ENCODE assay signal across 22 cellular contexts in genomic region chr5:128276537-128277216, GRCh38.
DNase-seq lines count a peak whose midpoint lies in the region; ATAC-seq, FAIRE-seq and TF ChIP-seq lines count a peak whose summit lies in the region.
"Had no signal": no experiment of that assay in that cellular context is flagged by ENCODE, and none has a peak within 500 bp of the region (broad histone marks: within the 10 kb centered on the region; RNA-seq: fewer than 3 reads in every experiment).

No MANE protein-coding gene starts in this region.

- H3K27me3 ChIP-seq in PC-3 (ENCODE audit: low read length) (no peaks in the 10 kb centered on the region), bronchial epithelial cell (ENCODE audit: control insufficient read depth, insufficient read depth, low read length) (no peaks in the 10 kb centered on the region), heart right ventricle (no peaks in the 10 kb centered on the region)
- H3K27me3 ChIP-seq: ascending aorta; BLaER1 treated with 17β-estradiol and CSF1 and Interleukin-3, amounts not matched to agents 10 nM and 100 nM; gastroesophageal sphincter; neural progenitor cell; vagina had no signal

- intact Hi-C loops in PC-3 (cut with micrococcal nuclease) (no loop called here), heart right ventricle (cut with DNase I) (no loop called here)

- POLR2A ChIA-PET in PC-3 (lab: Charles Lee; ENCODE audit: unreplicated experiment), result no interaction called here
- POLR2A ChIA-PET in T-cell (lab: Charles Lee), result no interaction called here

- peaks cover 6% of the 10 kb centered on the region; the same call in 1 of the 2 replicates for H3K36me3 ChIP-seq in PC-3 (ENCODE audit: low read depth, low read length)
- no peaks in the 10 kb centered on the region for H3K36me3 ChIP-seq in bronchial epithelial cell (ENCODE audit: control insufficient read depth, insufficient read depth, low read length)
- peaks cover 0 to 18% (median 0%) of the 10 kb centered on the region in 9 donors for H3K36me3 ChIP-seq in heart right ventricle
- H3K36me3 ChIP-seq: ascending aorta; BLaER1 treated with 17β-estradiol and CSF1 and Interleukin-3, amounts not matched to agents 10 nM and 100 nM; gastroesophageal sphincter; vagina had no signal

- no peak overlapping the region for H3K27ac Mint-ChIP-seq in T-cell
- H3K27ac Mint-ChIP-seq: neural progenitor cell had no signal

- no peak for TF ChIP-seq CTCF in PC-3 (conservative IDR thresholded peaks at IDR 0.05; ENCODE audit: low read depth, low read length)
- no peak for TF ChIP-seq CTCF in bronchial epithelial cell (IDR thresholded peaks at IDR 0.05; ENCODE audit: insufficient read depth, low read length, severe bottlenecking)
- TF ChIP-seq CTCF in heart right ventricle (IDR thresholded peaks at IDR 0.05), result no peak

- H3K9me3 Mint-ChIP-seq in T-cell, result no peaks in the 10 kb centered on the region
- H3K9me3 Mint-ChIP-seq: neural progenitor cell had no signal

- H3K36me3 Mint-ChIP-seq in T-cell, result no peaks in the 10 kb centered on the region

- H3K27me3 Mint-ChIP-seq in T-cell, result no peaks in the 10 kb centered on the region

- peak; percentile 54 for ATAC-seq in PC-3
- ATAC-seq in T-cell (replicated peaks in 1 of 4), result no peak
- no peak for ATAC-seq in heart right ventricle
- ATAC-seq: gastroesophageal sphincter, left colon had no signal

- H3K9me3 ChIP-seq in PC-3 (ENCODE audit: low read length) (no peaks in the 10 kb centered on the region), heart right ventricle (peaks cover 0 to 5% (median 0%) of the 10 kb centered on the region in 11 donors)
- H3K9me3 ChIP-seq: ascending aorta; BLaER1 treated with 17β-estradiol and CSF1 and Interleukin-3, amounts not matched to agents 10 nM and 100 nM; gastroesophageal sphincter; vagina had no signal

- H3K4me3 Mint-ChIP-seq in T-cell, result no peak overlapping the region
- H3K4me3 Mint-ChIP-seq: neural progenitor cell had no signal

- DNase-seq in Daoy (ENCODE audit: low read depth), result peak; percentile 24
- peak; percentile 35 for DNase-seq in PC-3
- peak; percentile 31 for DNase-seq in bronchial epithelial cell (ENCODE audit: low read depth)
- peak; percentile 67 for DNase-seq in iris pigment epithelial cell (ENCODE audit: low read depth)
- DNase-seq in NCI-H2227 treated with DMSO at 0.1 percent for 48 hours (lab: John Stamatoyannopoulos, UW), result no peak
- DNase-seq in NCI-H1417 treated with DMSO at 0.1 percent for 48 hours (lab: John Stamatoyannopoulos, UW), result no peak
- no peak for DNase-seq in T-cell
- DNase-seq in heart right ventricle, result no peak
- DNase-seq: activated naive CD4-positive, alpha-beta T cell treated with Interleukin-2 at 50 U/mL for 16 hours; activated T-cell treated with anti-CD3 and anti-CD28 coated beads for 4 hours; GF-D8; left colon; NCI-H1930; NCI-H510A; SHP77; stimulated activated CD4-positive, alpha-beta T cell treated with anti-CD3 and anti-CD28 coated beads, Interleukin-12 subunit alpha, Interleukin-12 subunit beta, amount 100 ng/mL, for 4 hours had no signal

- no peak overlapping the region for H3K4me3 ChIP-seq in PC-3 (ENCODE audit: low read length)
- no peak overlapping the region for H3K4me3 ChIP-seq in bronchial epithelial cell (ENCODE audit: low read depth, low read length)
- H3K4me3 ChIP-seq in heart right ventricle, result no peak overlapping the region
- H3K4me3 ChIP-seq: ascending aorta; BLaER1 treated with 17β-estradiol and CSF1 and Interleukin-3, amounts not matched to agents 10 nM and 100 nM; gastroesophageal sphincter; neural progenitor cell; vagina had no signal

- no peaks in the 10 kb centered on the region for H3K79me2 ChIP-seq in PC-3 (ENCODE audit: low read length)

- no peak overlapping the region for H3K4me2 ChIP-seq in PC-3 (ENCODE audit: low read length)
- H3K4me2 ChIP-seq: BLaER1 treated with 17β-estradiol and CSF1 and Interleukin-3, amounts not matched to agents 10 nM and 100 nM; neural progenitor cell had no signal

- H4K20me1 ChIP-seq in PC-3 (ENCODE audit: low read length), result no peaks in the 10 kb centered on the region
- H4K20me1 ChIP-seq: BLaER1 treated with 17β-estradiol and CSF1 and Interleukin-3, amounts not matched to agents 10 nM and 100 nM had no signal

- H3K9me2 ChIP-seq in PC-3 (replicated peaks; ENCODE audit: low read length), result no peaks in the 10 kb centered on the region

- no peak overlapping the region for H3K9ac ChIP-seq in PC-3 (ENCODE audit: low read length)
- H3K9ac ChIP-seq: BLaER1 treated with 17β-estradiol and CSF1 and Interleukin-3, amounts not matched to agents 10 nM and 100 nM; neural progenitor cell had no signal

- no peaks in the 10 kb centered on the region for H3K4me1 Mint-ChIP-seq in T-cell
- H3K4me1 Mint-ChIP-seq: neural progenitor cell had no signal

- CTCF ChIA-PET in PC-3 (lab: Charles Lee), result no interaction called here
- CTCF ChIA-PET in T-cell (lab: Charles Lee), result no interaction called here

- FAIRE-seq in bronchial epithelial cell (lab: Jason Lieb, UNC), result no peak
- FAIRE-seq: H1 had no signal

- H3F3A ChIP-seq in PC-3 (ENCODE audit: low read length, unreplicated experiment), result no peaks in the 10 kb centered on the region

- no TSS peak for BruUV-seq in PC-3 (replicated peaks; lab: Mats Ljungman, UMichigan)

- 76 to 78% methylated on average over 6 of the region's 6 CpGs for WGBS in heart right ventricle, 2 donors

- H3K4me1 ChIP-seq in PC-3 (ENCODE audit: insufficient read depth, low read length) (peaks cover 3% of the 10 kb centered on the region; the same call in 1 of the 2 replicates), heart right ventricle (peaks cover 0 to 3% (median 0%) of the 10 kb centered on the region in 9 donors)
- H3K4me1 ChIP-seq: ascending aorta, neural progenitor cell, vagina had no signal

- H3K27ac ChIP-seq in PC-3 (ENCODE audit: low read length) (peak overlapping the region; percentile 5), heart right ventricle (no peak overlapping the region)
- H3K27ac ChIP-seq: ascending aorta; BLaER1 treated with 17β-estradiol and CSF1 and Interleukin-3, amounts not matched to agents 10 nM and 100 nM; gastroesophageal sphincter; neural progenitor cell; vagina had no signal

- H2AFZ ChIP-seq in PC-3 (ENCODE audit: low read length), result no peak overlapping the region
- H2AFZ ChIP-seq: neural progenitor cell had no signal

Comparison
In these comparisons a context has a peak if more than half of its experiments do, and no peak if none do; other contexts are left out.
1. DNase-seq: peak in Daoy (single experiment), PC-3 (single experiment), bronchial epithelial cell (single experiment) and iris pigment epithelial cell (single experiment); none in NCI-H2227 treated with DMSO at 0.1 percent for 48 hours (single experiment), NCI-H1417 treated with DMSO at 0.1 percent for 48 hours (single experiment), T-cell (0 of 34) and heart right ventricle (0 of 2).